8 cellular contexts compared by ENCODE assay signal in the genomic region with DNA sequence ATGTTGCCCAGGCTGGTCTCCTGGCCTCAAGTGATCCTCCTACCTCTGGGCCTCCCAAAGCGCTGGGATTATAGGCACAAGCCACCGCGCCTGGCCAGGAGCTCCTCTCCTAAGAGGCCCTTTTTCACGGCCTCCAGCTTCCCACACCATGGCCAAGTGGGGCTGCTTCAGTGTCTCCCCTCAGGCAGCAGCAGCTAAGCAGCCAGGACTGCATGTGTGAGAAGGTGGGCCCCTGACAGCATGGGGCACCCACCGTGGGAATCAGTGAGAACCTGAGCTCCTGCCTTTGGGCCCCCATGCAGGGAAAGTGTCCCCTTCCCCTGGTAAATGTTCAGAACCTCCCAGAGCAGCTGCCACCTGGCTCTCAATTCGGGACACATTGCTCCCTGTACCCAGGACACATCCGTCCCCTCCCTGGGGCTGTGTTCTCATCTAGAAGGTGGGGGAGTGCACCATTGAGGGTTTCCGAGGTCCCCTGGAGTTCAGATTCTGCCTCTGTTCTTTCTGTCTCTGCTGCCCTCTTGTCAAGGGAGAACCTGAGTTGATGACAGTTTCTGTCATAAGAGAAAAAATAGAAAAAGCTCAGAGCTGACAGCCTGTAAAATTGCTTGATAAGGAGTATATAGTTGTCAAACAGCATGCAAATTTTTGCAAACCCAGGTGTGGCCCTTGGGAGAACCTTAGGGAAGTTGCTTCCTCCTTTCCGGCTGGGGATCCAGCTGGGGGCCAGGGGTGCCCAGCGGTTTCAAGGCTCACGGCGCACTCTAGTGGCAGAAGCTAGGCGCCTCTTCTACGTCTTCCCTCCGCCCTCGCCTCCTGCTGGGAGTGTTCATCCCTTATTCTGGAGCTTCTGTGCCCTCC. TPM values are rescaled to one million over a fixed set of nuclear protein-coding genes. Genes with fewer than 3 reads are reported as not detected.
DNase-seq lines count a peak whose midpoint lies in the region; ATAC-seq and TF ChIP-seq lines count a peak whose summit lies in the region.

No MANE protein-coding gene starts in this region.

- TF ChIP-seq CTCF in Peyer's patch (IDR thresholded peaks at IDR 0.05) (peak; percentile 62 to 91 (median 88)), fibroblast of villous mesenchyme (IDR thresholded peaks at IDR 0.05; ENCODE audit: insufficient read depth, low read depth, low read length) (peak; percentile 90), omental fat pad (IDR thresholded peaks at IDR 0.05) (peak in 2 of 3 donors; percentile 24 to 65), transverse colon (IDR thresholded peaks at IDR 0.05) (peak; percentile 71 to 91 (median 83))

- no peaks in the 10 kb centered on the region for H3K27me3 ChIP-seq in Peyer's patch
- no peaks in the 10 kb centered on the region for H3K27me3 ChIP-seq in transverse colon

- in situ Hi-C loops in transverse colon (cut with MboI; ENCODE audit: low pct_ligation_motif_present in 1 of 4, low pct_unique_long_range_greater_than_20kb in 1 of 4, low sequenced_read_pairs in 3 of 4): loop anchor here in 1 of 4 donors (10.0 kb wide), 1 partner anchor 410 kb away; no protein-coding TSS in a partner anchor

- TF ChIP-seq EP300 in transverse colon (IDR thresholded peaks at IDR 0.05; ENCODE audit: low read depth): no peak

- H3K4me1 ChIP-seq in Peyer's patch (no peaks in the 10 kb centered on the region), transverse colon (peaks cover 4 to 23% (median 5%) of the 10 kb centered on the region in 4 donors)

- H3K4me3 ChIP-seq in Peyer's patch: no peak overlapping the region
- no peak overlapping the region for H3K4me3 ChIP-seq in fibroblast of villous mesenchyme (ENCODE audit: low read depth, low read length)
- H3K4me3 ChIP-seq in transverse colon: no peak overlapping the region

- H3K27ac ChIP-seq in Peyer's patch (no peak overlapping the region), transverse colon (peak overlapping the region in 2 of 4 donors; percentile 21 to 23)

- H3K9me3 ChIP-seq in Peyer's patch (no peaks in the 10 kb centered on the region), transverse colon (no peaks in the 10 kb centered on the region)

- H3K36me3 ChIP-seq in Peyer's patch: peaks cover 0 to 27% (median 0%) of the 10 kb centered on the region in 3 donors
- no peaks in the 10 kb centered on the region for H3K36me3 ChIP-seq in transverse colon

- intact Hi-C loops in transverse colon (cut with DNase I; ENCODE audit: low total_unique reads): loop anchor here (5.0 to 10.0 kb wide), 2 partner anchors 400 to 487 kb away; no protein-coding TSS in a partner anchor

- WGBS in transverse colon (ENCODE audit: low coverage in 1 of 2), 2 donors: 31 to 70% methylated on average over 4 to 15 of the region's 16 CpGs

- DNase-seq in CD1c-positive myeloid dendritic cell (ENCODE audit: extremely low spot score) (peak; percentile 77), HT-29 (ENCODE audit: low spot score) (peak; percentile 72), Peyer's patch (peak; percentile 65 to 87 (median 80)), activated T-helper 1 cell treated with Interleukin-2 at 50 U/mL for 16 hours (ENCODE audit: low read depth) (peak; percentile 43), fibroblast of villous mesenchyme (ENCODE audit: low read depth) (peak; percentile 59), omental fat pad (ENCODE audit: low spot score) (peak; percentile 34), transverse colon (peak; percentile 82), foreskin melanocyte (no peak)

- no peak for TF ChIP-seq POLR2A in Peyer's patch (IDR thresholded peaks at IDR 0.05)
- no peak for TF ChIP-seq POLR2A in transverse colon (IDR thresholded peaks at IDR 0.05)

- ATAC-seq in omental fat pad (ENCODE audit: low FRiP score): peak; percentile 40

RNA-seq across cellular contexts. Expression of gene FAM83F, which starts 29.7 kb away (rescaled TPM):
- 3.0 and 6.0 TPM in 2 replicates for total RNA-seq in HT-29 (2014; rRNA removed; shearing (Covaris generic))
- total RNA-seq in Peyer's patch (10 to 100 TPM in 3 of 4 donors, 1 to 10 TPM in 1; 9.9 to 66.0 (median 51.1) TPM), fibroblast of villous mesenchyme (not detected in 2 replicates), omental fat pad (under 1 TPM; 0.37 to 0.84 (median 0.57) TPM), transverse colon (10 to 100 TPM; 18.7 to 36.3 (median 25.4) TPM)
